ENCODE assay signal across 29 cellular contexts in the genomic region with DNA sequence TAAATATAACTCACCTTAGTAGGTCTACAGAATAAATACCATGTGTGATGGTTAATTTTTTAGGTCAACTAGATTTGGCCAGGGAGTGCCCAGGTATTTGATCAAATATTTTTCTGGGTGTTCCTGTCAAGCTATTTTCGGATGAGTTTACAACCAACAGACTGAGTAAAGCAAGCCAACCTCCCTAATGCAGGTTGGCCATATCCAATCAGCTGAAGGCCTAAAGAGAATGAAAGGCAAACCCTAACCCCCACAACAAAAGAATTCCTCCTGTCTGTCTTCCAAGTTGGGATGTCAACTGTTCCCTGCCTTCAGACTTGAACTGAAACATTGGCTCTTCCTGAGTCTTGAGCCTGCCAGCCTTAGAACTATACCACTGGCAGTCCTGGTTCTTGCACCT. TPM values are rescaled to one million over a fixed set of nuclear protein-coding genes. Genes with fewer than 3 reads are reported as not detected.
DNase-seq lines count a peak whose midpoint lies in the region; ATAC-seq and TF ChIP-seq lines count a peak whose summit lies in the region.
"Had no signal": no experiment of that assay in that cellular context is flagged by ENCODE, and none has a peak within 500 bp of the region (broad histone marks: within the 10 kb centered on the region; RNA-seq: fewer than 3 reads in every experiment).

No MANE protein-coding gene starts in this region.

- CTCF ChIA-PET in T-cell (lab: Charles Lee), result no interaction called here

- POLR2A ChIA-PET in T-cell (lab: Charles Lee), result no interaction called here

- H3K4me3 ChIP-seq in right atrium auricular region, result no peak overlapping the region
- H3K4me3 ChIP-seq in thymus (ENCODE audit: low read length), result no peak overlapping the region
- no peak overlapping the region for H3K4me3 ChIP-seq in tibial artery
- no peak overlapping the region for H3K4me3 ChIP-seq in WERI-Rb-1 (ENCODE audit: low read depth, low read length)
- H3K4me3 ChIP-seq: dorsolateral prefrontal cortex, GM12878, heart right ventricle, lower lobe of right lung, Peyer's patch, testis had no signal

- H3K36me3 Mint-ChIP-seq in T-cell, result peaks cover 65% of the 10 kb centered on the region
- H3K36me3 Mint-ChIP-seq in mesothelial cell of epicardium, result peaks cover 50% of the 10 kb centered on the region

- no peak overlapping the region for H3K4me3 Mint-ChIP-seq in T-cell
- no peak overlapping the region for H3K4me3 Mint-ChIP-seq in mesothelial cell of epicardium

- H3K36me3 ChIP-seq in right atrium auricular region (peaks cover 43% of the 10 kb centered on the region), thymus (ENCODE audit: control insufficient read depth, insufficient read depth) (peaks cover 30% of the 10 kb centered on the region), tibial artery (peaks cover 37 to 84% (median 72%) of the 10 kb centered on the region in 3 donors), WERI-Rb-1 (peaks cover 51% of the 10 kb centered on the region)

- WGBS in thymus, result 98% methylated on average over 1 of the region's 1 CpG

- peak overlapping the region; percentile 58 to 69 for H3K27ac Mint-ChIP-seq in T-cell
- peak overlapping the region; percentile 58 for H3K27ac Mint-ChIP-seq in mesothelial cell of epicardium

- H3K9me3 Mint-ChIP-seq in T-cell, result peaks cover 0 to 8% (median 0%) of the 10 kb centered on the region in 3 donors
- peaks cover 4% of the 10 kb centered on the region for H3K9me3 Mint-ChIP-seq in mesothelial cell of epicardium

- TF ChIP-seq CTCF in right atrium auricular region (IDR thresholded peaks at IDR 0.05) (no peak), mesothelial cell of epicardium (IDR thresholded peaks at IDR 0.05; ENCODE audit: unreplicated experiment) (no peak), tibial artery (IDR thresholded peaks at IDR 0.05) (no peak), WERI-Rb-1 (IDR thresholded peaks at IDR 0.05; ENCODE audit: low read depth, low read length) (no peak)

- ATAC-seq in left ventricle myocardium superior (peak; percentile 40), T-cell (replicated peaks in 1 of 4) (no peak)
- ATAC-seq: GM12878, lower lobe of right lung, right cardiac atrium had no signal

- H3K4me1 ChIP-seq in right atrium auricular region (no peaks in the 10 kb centered on the region), thymus (ENCODE audit: control insufficient read depth, insufficient read depth, low read length) (no peaks in the 10 kb centered on the region), tibial artery (peaks cover 0 to 4% (median 0%) of the 10 kb centered on the region in 4 donors)
- H3K4me1 ChIP-seq: lower lobe of right lung, Peyer's patch, testis had no signal

- no peak overlapping the region for H3K27ac ChIP-seq in right atrium auricular region
- peak overlapping the region; percentile 31 for H3K27ac ChIP-seq in thymus (ENCODE audit: low read depth)
- no peak overlapping the region for H3K27ac ChIP-seq in tibial artery
- H3K27ac ChIP-seq in WERI-Rb-1, result no peak overlapping the region
- H3K27ac ChIP-seq: dorsolateral prefrontal cortex, heart right ventricle, lower lobe of right lung, neutrophil, Peyer's patch, testis had no signal

- no peak for DNase-seq in left ventricle myocardium superior
- no peak for DNase-seq in right atrium auricular region (ENCODE audit: low spot score)
- DNase-seq in T-cell, result no peak
- DNase-seq in mesothelial cell of epicardium (ENCODE audit: low spot score in 2 of 2, unreplicated experiment in 2 of 2), result no peak
- no peak for DNase-seq in tibial artery
- no peak for DNase-seq in WERI-Rb-1
- DNase-seq in central memory CD4-positive, alpha-beta T cell, result no peak
- DNase-seq: activated CD4-positive, alpha-beta T cell treated with anti-CD3 and anti-CD28 coated beads for 48 hours; AML-193; cerebellar nuclear complex; dorsolateral prefrontal cortex; foreskin melanocyte; heart right ventricle; kidney glomerular epithelial cell; lower lobe of right lung; NCI-H146; NCI-H2107; NCI-H748 treated with DMSO at 0.1 percent for 48 hours; Peyer's patch; posterior cingulate gyrus; right cardiac atrium; SIG-M5; stimulated activated CD4-positive, alpha-beta T cell treated with anti-CD3 and anti-CD28 coated beads, Interleukin-1b, Interleukin-23, amount 100 ng/mL, for 48 hours; stimulated activated naive CD4-positive, alpha-beta T cell treated with Interleukin-2 at 50 U/mL for 16 hours; T-helper 9 cell; testis had no signal

- peaks cover 44 to 56% (median 53%) of the 10 kb centered on the region in 3 donors for H3K4me1 Mint-ChIP-seq in T-cell
- H3K4me1 Mint-ChIP-seq in mesothelial cell of epicardium, result peaks cover 21% of the 10 kb centered on the region

- intact Hi-C loops in left ventricle myocardium superior (cut with micrococcal nuclease) (no loop called here), tibial artery (cut with DNase I; ENCODE audit: low total_unique reads) (no loop called here)

- H3K27me3 Mint-ChIP-seq in T-cell (no peaks in the 10 kb centered on the region), mesothelial cell of epicardium (ENCODE audit: low read depth) (no peaks in the 10 kb centered on the region)

- H3K27me3 ChIP-seq in right atrium auricular region, result no peaks in the 10 kb centered on the region
- no peaks in the 10 kb centered on the region for H3K27me3 ChIP-seq in thymus (ENCODE audit: control insufficient read depth, insufficient read depth)
- no peaks in the 10 kb centered on the region for H3K27me3 ChIP-seq in tibial artery
- no peaks in the 10 kb centered on the region for H3K27me3 ChIP-seq in WERI-Rb-1 (ENCODE audit: insufficient read depth, low read depth, severe bottlenecking)
- H3K27me3 ChIP-seq: dorsolateral prefrontal cortex, heart right ventricle, neutrophil, Peyer's patch, testis had no signal

- H3K9me3 ChIP-seq in right atrium auricular region (peaks cover 0 to 4% of the 10 kb centered on the region in 2 donors), thymus (ENCODE audit: control insufficient read depth) (no peaks in the 10 kb centered on the region), tibial artery (no peaks in the 10 kb centered on the region), WERI-Rb-1 (ENCODE audit: severe bottlenecking) (no peaks in the 10 kb centered on the region)
- H3K9me3 ChIP-seq: lower lobe of right lung, neutrophil, Peyer's patch, testis had no signal

RNA-seq across cellular contexts. Expression of gene TASOR, which starts 28.6 kb away (rescaled TPM):
- 23.2 TPM for total RNA-seq in left ventricle myocardium superior
- total RNA-seq in right atrium auricular region, result 10 to 100 TPM; 29.1 to 39.5 TPM
- 10 to 100 TPM; 69.5 to 81.7 (median 75.8) TPM for total RNA-seq in T-cell
- 81.4 to 83.9 TPM (median 83.2 TPM) in 3 replicates for total RNA-seq in mesothelial cell of epicardium
- polyA plus RNA-seq in thymus, result 55.7 TPM
